Comparison of ENCODE assay signal across 1 cellular context in the genomic region with DNA sequence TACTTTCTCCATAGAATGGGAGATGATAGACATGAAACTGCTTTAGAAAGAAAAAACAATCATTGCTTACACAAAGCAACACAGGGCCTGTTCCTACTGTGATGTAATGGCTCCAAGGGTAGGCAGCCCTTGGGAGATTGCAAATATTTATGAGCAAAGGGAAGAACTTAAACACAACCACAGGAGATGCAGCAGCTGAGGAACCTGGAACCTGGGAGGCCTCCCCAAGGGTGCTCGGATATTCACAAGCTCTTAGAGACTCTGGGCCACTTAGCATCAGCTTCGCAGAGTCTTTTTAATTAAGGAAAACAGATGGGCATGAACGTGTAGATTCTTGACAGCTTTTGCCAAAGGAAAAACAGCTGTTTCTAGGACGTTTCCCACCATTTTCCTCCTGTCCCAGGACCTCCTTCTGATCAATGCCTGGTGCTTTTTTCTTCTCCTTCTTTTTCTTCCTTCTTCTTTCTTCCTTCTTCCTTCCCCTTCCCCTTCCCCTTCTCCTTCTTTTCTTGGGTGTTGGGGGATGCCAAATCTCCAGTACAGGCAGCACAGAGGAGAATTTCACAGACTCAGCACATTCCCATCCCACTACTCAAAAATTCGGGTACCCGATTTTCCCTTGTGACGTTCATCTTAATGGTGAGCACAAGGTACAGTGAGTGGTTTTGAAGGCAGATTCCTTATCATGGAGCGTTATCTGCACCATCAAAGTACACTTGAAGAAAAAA.
TF ChIP-seq lines count a peak whose summit lies in the region.

No MANE protein-coding gene starts in this region.

TF ChIP-seq in SK-N-SH, 30 proteins besides CTCF, POLR2A, EP300 and RAD21:
- TF ChIP-seq RFX5 (IDR thresholded peaks at IDR 0.05; ENCODE audit: low read length) = no peak
- TF ChIP-seq, protein P1, sequence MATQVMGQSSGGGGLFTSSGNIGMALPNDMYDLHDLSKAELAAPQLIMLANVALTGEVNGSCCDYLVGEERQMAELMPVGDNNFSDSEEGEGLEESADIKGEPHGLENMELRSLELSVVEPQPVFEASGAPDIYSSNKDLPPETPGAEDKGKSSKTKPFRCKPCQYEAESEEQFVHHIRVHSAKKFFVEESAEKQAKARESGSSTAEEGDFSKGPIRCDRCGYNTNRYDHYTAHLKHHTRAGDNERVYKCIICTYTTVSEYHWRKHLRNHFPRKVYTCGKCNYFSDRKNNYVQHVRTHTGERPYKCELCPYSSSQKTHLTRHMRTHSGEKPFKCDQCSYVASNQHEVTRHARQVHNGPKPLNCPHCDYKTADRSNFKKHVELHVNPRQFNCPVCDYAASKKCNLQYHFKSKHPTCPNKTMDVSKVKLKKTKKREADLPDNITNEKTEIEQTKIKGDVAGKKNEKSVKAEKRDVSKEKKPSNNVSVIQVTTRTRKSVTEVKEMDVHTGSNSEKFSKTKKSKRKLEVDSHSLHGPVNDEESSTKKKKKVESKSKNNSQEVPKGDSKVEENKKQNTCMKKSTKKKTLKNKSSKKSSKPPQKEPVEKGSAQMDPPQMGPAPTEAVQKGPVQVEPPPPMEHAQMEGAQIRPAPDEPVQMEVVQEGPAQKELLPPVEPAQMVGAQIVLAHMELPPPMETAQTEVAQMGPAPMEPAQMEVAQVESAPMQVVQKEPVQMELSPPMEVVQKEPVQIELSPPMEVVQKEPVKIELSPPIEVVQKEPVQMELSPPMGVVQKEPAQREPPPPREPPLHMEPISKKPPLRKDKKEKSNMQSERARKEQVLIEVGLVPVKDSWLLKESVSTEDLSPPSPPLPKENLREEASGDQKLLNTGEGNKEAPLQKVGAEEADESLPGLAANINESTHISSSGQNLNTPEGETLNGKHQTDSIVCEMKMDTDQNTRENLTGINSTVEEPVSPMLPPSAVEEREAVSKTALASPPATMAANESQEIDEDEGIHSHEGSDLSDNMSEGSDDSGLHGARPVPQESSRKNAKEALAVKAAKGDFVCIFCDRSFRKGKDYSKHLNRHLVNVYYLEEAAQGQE (IDR thresholded peaks at IDR 0.05; ENCODE audit: low read depth, low read length) = no peak
- no peak for TF ChIP-seq MEF2A (IDR thresholded peaks at IDR 0.05; ENCODE audit: borderline replicate concordance, low read depth)
- no peak for TF ChIP-seq RXRA (IDR thresholded peaks at IDR 0.05; ENCODE audit: borderline replicate concordance, low read depth)
- no peak for TF ChIP-seq TCF12 (IDR thresholded peaks at IDR 0.05)
- no peak for TF ChIP-seq YY1 (IDR thresholded peaks at IDR 0.05; ENCODE audit: low read depth)
- TF ChIP-seq FOXJ3 (CRISPR knock-in tag; IDR thresholded peaks at IDR 0.05) = no peak
- no peak for TF ChIP-seq MXI1 (IDR thresholded peaks at IDR 0.05; ENCODE audit: low read depth, low read length)
- no peak for TF ChIP-seq RCOR1 (IDR thresholded peaks at IDR 0.05; ENCODE audit: low read length)
- no peak for TF ChIP-seq EZH2phosphoT487 (IDR thresholded peaks at IDR 0.05; ENCODE audit: borderline replicate concordance, low read depth)
- TF ChIP-seq, protein P2, sequence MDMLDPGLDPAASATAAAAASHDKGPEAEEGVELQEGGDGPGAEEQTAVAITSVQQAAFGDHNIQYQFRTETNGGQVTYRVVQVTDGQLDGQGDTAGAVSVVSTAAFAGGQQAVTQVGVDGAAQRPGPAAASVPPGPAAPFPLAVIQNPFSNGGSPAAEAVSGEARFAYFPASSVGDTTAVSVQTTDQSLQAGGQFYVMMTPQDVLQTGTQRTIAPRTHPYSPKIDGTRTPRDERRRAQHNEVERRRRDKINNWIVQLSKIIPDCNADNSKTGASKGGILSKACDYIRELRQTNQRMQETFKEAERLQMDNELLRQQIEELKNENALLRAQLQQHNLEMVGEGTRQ (IDR thresholded peaks at IDR 0.05; ENCODE audit: borderline replicate concordance, low read depth, low read length) = no peak
- TF ChIP-seq GATA2 (CRISPR knock-in tag; IDR thresholded peaks at IDR 0.05) = no peak
- TF ChIP-seq FOXM1 (IDR thresholded peaks at IDR 0.05; ENCODE audit: low read depth) = no peak
